Comparison of ENCODE assay signal across 8 cellular contexts in the genomic region with DNA sequence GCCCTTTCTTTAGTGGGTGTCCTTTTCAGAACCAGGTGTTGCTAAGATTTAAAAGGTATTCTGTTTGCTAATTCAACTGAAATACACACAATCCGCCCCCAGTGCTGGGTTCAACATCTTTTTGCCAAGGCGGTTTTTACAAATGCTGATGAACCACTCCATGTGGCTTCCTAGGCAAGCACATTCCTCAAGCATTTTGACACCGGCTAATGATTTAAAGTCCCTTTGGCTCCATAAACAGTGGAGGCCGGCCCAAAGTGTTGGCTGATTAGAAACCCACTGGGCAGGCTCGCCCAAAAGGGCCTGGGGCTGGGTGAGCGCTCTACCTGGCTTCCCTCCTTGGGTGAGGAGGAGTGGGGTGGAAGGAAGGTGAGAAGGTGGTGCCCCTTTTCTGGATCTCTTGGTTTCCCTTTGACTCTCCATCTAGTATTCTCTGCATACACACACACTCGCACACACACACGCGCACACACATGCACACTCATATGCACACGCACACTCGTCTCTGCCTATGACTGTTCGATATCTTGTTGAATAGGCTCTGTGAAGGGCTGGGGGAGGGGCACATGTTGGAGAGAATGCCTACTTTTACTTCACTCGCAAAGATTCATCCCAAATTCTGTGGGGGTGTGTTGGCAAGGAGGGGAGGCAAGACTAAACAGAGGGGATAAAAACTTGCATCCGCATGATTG.
DNase-seq lines count a peak whose midpoint lies in the region; ATAC-seq and TF ChIP-seq lines count a peak whose summit lies in the region.

No MANE protein-coding gene starts in this region.

- H3K36me3 Mint-ChIP-seq in activated CD4-positive, alpha-beta memory T cell treated with anti-CD3 and anti-CD28 coated beads for 36 hours, result no peaks in the 10 kb centered on the region

- POLR2A ChIA-PET in activated CD4-positive, alpha-beta memory T cell treated with anti-CD3 and anti-CD28 coated beads for 36 hours (lab: Charles Lee), result no interaction called here

- no peaks in the 10 kb centered on the region for H3K9me3 Mint-ChIP-seq in activated CD4-positive, alpha-beta memory T cell treated with anti-CD3 and anti-CD28 coated beads for 36 hours

- no peaks in the 10 kb centered on the region for H3K36me3 ChIP-seq in GM06990 (ENCODE audit: control insufficient read depth, insufficient read depth, low read length)

- H3K27me3 Mint-ChIP-seq in activated CD4-positive, alpha-beta memory T cell treated with anti-CD3 and anti-CD28 coated beads for 36 hours, result no peaks in the 10 kb centered on the region

- no peak overlapping the region for H3K27ac Mint-ChIP-seq in activated CD4-positive, alpha-beta memory T cell treated with anti-CD3 and anti-CD28 coated beads for 36 hours

- DNase-seq in GM06990 (ENCODE audit: extremely low read depth, insufficient read length), result no peak
- DNase-seq in activated CD4-positive, alpha-beta memory T cell treated with anti-CD3 and anti-CD28 coated beads for 36 hours, result peak; percentile 51
- no peak for DNase-seq in left cardiac atrium
- DNase-seq in retinal pigment epithelial cell (ENCODE audit: low read depth), result no peak
- no peak for DNase-seq in Ammon's horn (ENCODE audit: low spot score)
- DNase-seq in T-helper 1 cell, result no peak

- CTCF ChIA-PET in activated CD4-positive, alpha-beta memory T cell treated with anti-CD3 and anti-CD28 coated beads for 36 hours (lab: Charles Lee), result interaction anchor here (0.6 to 2.6 kb wide), 12 partner anchors 13 to 291 kb away, joined by 3 to 23 read pairs (median 4); no protein-coding TSS in a partner anchor

- H3K4me3 ChIP-seq in GM06990 (replicated peaks; ENCODE audit: low read depth, low read length) (peak overlapping the region; percentile 61), retinal pigment epithelial cell (ENCODE audit: low read length) (peak overlapping the region; percentile 73)

- peaks cover 2% of the 10 kb centered on the region for H3K27me3 ChIP-seq in GM06990 (replicated peaks; ENCODE audit: control insufficient read depth, insufficient read depth, low read length)

- intact Hi-C loops in activated CD4-positive, alpha-beta memory T cell treated with anti-CD3 and anti-CD28 coated beads for 36 hours (cut with micrococcal nuclease), result loop anchor here (1.0 to 5.0 kb wide), 6 partner anchors 54 to 291 kb away; no protein-coding TSS in a partner anchor
- intact Hi-C loops in left cardiac atrium (cut with DNase I), result loop anchor here (2.0 to 10.0 kb wide), 5 partner anchors 53 to 239 kb away; no protein-coding TSS in a partner anchor

- ATAC-seq in left cardiac atrium (peak; percentile 15 to 24), HG03354 (IDR thresholded peaks at IDR 0.05; ENCODE audit: poor library complexity, severe bottlenecking, unreplicated experiment) (no peak), GM21390 (IDR thresholded peaks at IDR 0.05; ENCODE audit: unreplicated experiment) (no peak)

- TF ChIP-seq CTCF in GM06990 (IDR thresholded peaks at IDR 0.05; ENCODE audit: insufficient read depth, low read length, poor library complexity, severe bottlenecking) (no peak), retinal pigment epithelial cell (conservative IDR thresholded peaks at IDR 0.05; ENCODE audit: low read depth, low read length) (no peak)

- peaks cover 11% of the 10 kb centered on the region for H3K4me1 Mint-ChIP-seq in activated CD4-positive, alpha-beta memory T cell treated with anti-CD3 and anti-CD28 coated beads for 36 hours (ENCODE audit: low read depth)

- H3K4me3 Mint-ChIP-seq in activated CD4-positive, alpha-beta memory T cell treated with anti-CD3 and anti-CD28 coated beads for 36 hours, result peak overlapping the region; percentile 73

Comparison
In these comparisons a context has a peak if more than half of its experiments do, and no peak if none do; other contexts are left out.
1. ATAC-seq: peak in left cardiac atrium (2 of 2); none in HG03354 (single experiment) and GM21390 (single experiment).